1 cellular context compared by ENCODE assay signal in genomic region chr4:123743821-123744220, GRCh38.
TF ChIP-seq lines count a peak whose summit lies in the region.

No MANE protein-coding gene starts in this region.

TF ChIP-seq in SK-N-SH treated with all-trans-retinoic acid at 6 μM for 48 hours, 23 proteins besides CTCF, POLR2A, EP300 and RAD21 (continued from another document):
- TF ChIP-seq, protein P1, sequence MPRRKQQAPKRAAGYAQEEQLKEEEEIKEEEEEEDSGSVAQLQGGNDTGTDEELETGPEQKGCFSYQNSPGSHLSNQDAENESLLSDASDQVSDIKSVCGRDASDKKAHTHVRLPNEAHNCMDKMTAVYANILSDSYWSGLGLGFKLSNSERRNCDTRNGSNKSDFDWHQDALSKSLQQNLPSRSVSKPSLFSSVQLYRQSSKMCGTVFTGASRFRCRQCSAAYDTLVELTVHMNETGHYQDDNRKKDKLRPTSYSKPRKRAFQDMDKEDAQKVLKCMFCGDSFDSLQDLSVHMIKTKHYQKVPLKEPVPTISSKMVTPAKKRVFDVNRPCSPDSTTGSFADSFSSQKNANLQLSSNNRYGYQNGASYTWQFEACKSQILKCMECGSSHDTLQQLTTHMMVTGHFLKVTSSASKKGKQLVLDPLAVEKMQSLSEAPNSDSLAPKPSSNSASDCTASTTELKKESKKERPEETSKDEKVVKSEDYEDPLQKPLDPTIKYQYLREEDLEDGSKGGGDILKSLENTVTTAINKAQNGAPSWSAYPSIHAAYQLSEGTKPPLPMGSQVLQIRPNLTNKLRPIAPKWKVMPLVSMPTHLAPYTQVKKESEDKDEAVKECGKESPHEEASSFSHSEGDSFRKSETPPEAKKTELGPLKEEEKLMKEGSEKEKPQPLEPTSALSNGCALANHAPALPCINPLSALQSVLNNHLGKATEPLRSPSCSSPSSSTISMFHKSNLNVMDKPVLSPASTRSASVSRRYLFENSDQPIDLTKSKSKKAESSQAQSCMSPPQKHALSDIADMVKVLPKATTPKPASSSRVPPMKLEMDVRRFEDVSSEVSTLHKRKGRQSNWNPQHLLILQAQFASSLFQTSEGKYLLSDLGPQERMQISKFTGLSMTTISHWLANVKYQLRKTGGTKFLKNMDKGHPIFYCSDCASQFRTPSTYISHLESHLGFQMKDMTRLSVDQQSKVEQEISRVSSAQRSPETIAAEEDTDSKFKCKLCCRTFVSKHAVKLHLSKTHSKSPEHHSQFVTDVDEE (CRISPR knock-in tag; IDR thresholded peaks at IDR 0.05), result peak; percentile 95
- TF ChIP-seq CSRNP3 (CRISPR knock-in tag; IDR thresholded peaks at IDR 0.05), result peak; percentile 62; the same call in 1 of the 2 replicates
